In genomic region chr12:14554281-14555008, GRCh38 we compare ENCODE assay signal across 10 cellular contexts. TPM values are rescaled to one million over a fixed set of nuclear protein-coding genes. Genes with fewer than 3 reads are reported as not detected.
DNase-seq lines count a peak whose midpoint lies in the region; ATAC-seq, FAIRE-seq and TF ChIP-seq lines count a peak whose summit lies in the region.
"Had no signal": no experiment of that assay in that cellular context is flagged by ENCODE, and none has a peak within 500 bp of the region (broad histone marks: within the 10 kb centered on the region; RNA-seq: fewer than 3 reads in every experiment).

No MANE protein-coding gene starts in this region.

- no peak overlapping the region for H3K27ac Mint-ChIP-seq in CD4-positive, alpha-beta memory T cell

- H3K36me3 ChIP-seq in skeletal muscle tissue (ENCODE audit: control insufficient read depth in 3 of 3, insufficient read depth in 3 of 3, low read length in 3 of 3): peaks cover 0 to 2% (median 0%) of the 10 kb centered on the region in 3 donors
- H3K36me3 ChIP-seq in CD4-positive, alpha-beta memory T cell (ENCODE audit: insufficient read depth, low read length): no peaks in the 10 kb centered on the region

- H3K36me3 Mint-ChIP-seq in CD4-positive, alpha-beta memory T cell: no peaks in the 10 kb centered on the region

- peaks cover 14 to 16% (median 15%) of the 10 kb centered on the region in 3 donors for H3K4me1 ChIP-seq in skeletal muscle tissue (ENCODE audit: control insufficient read depth in 3 of 3, insufficient read depth in 3 of 3, low read length in 3 of 3)
- no peaks in the 10 kb centered on the region for H3K4me1 ChIP-seq in CD4-positive, alpha-beta memory T cell (ENCODE audit: insufficient read depth, low read length)

- H3K4me3 Mint-ChIP-seq in CD4-positive, alpha-beta memory T cell: no peak overlapping the region

- DNase-seq in HK-2 (ENCODE audit: unreplicated experiment) (peak; percentile 68), RPMI8226 (peak; percentile 39), left cardiac atrium (peak; percentile 89), GM13976 (ENCODE audit: low spot score) (no peak), HTR-8/SVneo (ENCODE audit: insufficient read length, low spot score) (no peak)
- no peak for DNase-seq in CD4-positive, alpha-beta memory T cell

- POLR2A ChIA-PET in CD4-positive, alpha-beta memory T cell (lab: Charles Lee; ENCODE audit: partially characterized antibody): no interaction called here

- no peaks in the 10 kb centered on the region for H3K9me3 ChIP-seq in skeletal muscle tissue (ENCODE audit: control insufficient read depth in 3 of 3, low read length in 3 of 3)
- no peaks in the 10 kb centered on the region for H3K9me3 ChIP-seq in CD4-positive, alpha-beta memory T cell (ENCODE audit: control insufficient read depth in 1 of 2, low read length in 2 of 2)

- no peak for FAIRE-seq in HTR-8/SVneo (lab: Jason Lieb, UNC)
- FAIRE-seq: H54 had no signal

- CTCF ChIA-PET in CD4-positive, alpha-beta memory T cell (lab: Charles Lee; ENCODE audit: partially characterized antibody): no interaction called here

- peak overlapping the region; percentile 48 to 78 (median 71) for H3K9ac ChIP-seq in skeletal muscle tissue (ENCODE audit: low read depth in 1 of 3, low read length in 3 of 3)

- no peaks in the 10 kb centered on the region for H3K9me3 Mint-ChIP-seq in CD4-positive, alpha-beta memory T cell

- intact Hi-C loops in left cardiac atrium (cut with DNase I): loop anchor here in 1 of 2 donors (5.0 kb wide), 1 partner anchor 42 kb away; no protein-coding TSS in a partner anchor
- intact Hi-C loops in CD4-positive, alpha-beta memory T cell (cut with micrococcal nuclease): no loop called here

- H3K4me3 ChIP-seq in skeletal muscle tissue (ENCODE audit: low read length in 3 of 3): peak overlapping the region; percentile 44 to 64 (median 49)
- no peak overlapping the region for H3K4me3 ChIP-seq in CD4-positive, alpha-beta memory T cell (ENCODE audit: low read length in 2 of 2)

- in situ Hi-C loops in GM13976 (cut with MboI; ENCODE audit: low sequenced_read_pairs, unreplicated experiment): no loop called here

- no peaks in the 10 kb centered on the region for H3K27me3 ChIP-seq in skeletal muscle tissue (ENCODE audit: control insufficient read depth in 3 of 3, insufficient read depth in 3 of 3, low read length in 3 of 3)
- H3K27me3 ChIP-seq in CD4-positive, alpha-beta memory T cell (ENCODE audit: insufficient read depth, low read length): no peaks in the 10 kb centered on the region

- no peak for TF ChIP-seq CTCF in GM13976 (IDR thresholded peaks at IDR 0.05; ENCODE audit: borderline replicate concordance, control extremely low read depth, extremely low read depth, insufficient read depth, missing control alignments)

- H3K27me3 Mint-ChIP-seq in CD4-positive, alpha-beta memory T cell: no peaks in the 10 kb centered on the region

- H3K4me1 Mint-ChIP-seq in CD4-positive, alpha-beta memory T cell: peaks cover 0 to 5% (median 3%) of the 10 kb centered on the region in 4 donors

- peak overlapping the region; percentile 81 for H3K27ac ChIP-seq in skeletal muscle tissue (ENCODE audit: low read depth, low read length)
- H3K27ac ChIP-seq in CD4-positive, alpha-beta memory T cell (ENCODE audit: low read depth, low read length): no peak overlapping the region

- ATAC-seq in left cardiac atrium (peak; percentile 95 to 96), GM21786 (IDR thresholded peaks at IDR 0.05; ENCODE audit: unreplicated experiment) (no peak)

RNA-seq across cellular contexts. Expression of gene PLBD1, which starts 13.2 kb away (rescaled TPM):
- total RNA-seq in left cardiac atrium (10 to 100 TPM; 22.0 to 30.9 TPM), skeletal muscle tissue (24.0 TPM)
- total RNA-seq in CD4-positive, alpha-beta memory T cell: under 1 TPM; 0.47 to 0.67 TPM
- polyA plus RNA-seq in CD4-positive, alpha-beta memory T cell: 1 to 10 TPM in 1 of 2 donors, under 1 TPM in 1; 0.22 to 1.6 TPM
- polyA plus RNA-seq: neural cell had no signal

Comparison
In these comparisons a context has a peak if more than half of its experiments do, and no peak if none do; other contexts are left out.
1. DNase-seq: peak in HK-2 (single experiment), RPMI8226 (single experiment) and left cardiac atrium (single experiment); none in GM13976 (single experiment), CD4-positive, alpha-beta memory T cell (0 of 5) and HTR-8/SVneo (single experiment).
2. H3K4me3 ChIP-seq: peak in skeletal muscle tissue (3 of 3); none in CD4-positive, alpha-beta memory T cell (0 of 2).
3. RNA of gene PLBD1, which starts 13.2 kb away (total RNA-seq): 22.0 to 30.9 TPM in left cardiac atrium and 24.0 TPM in skeletal muscle tissue (single experiment); 0.47 to 0.67 TPM in CD4-positive, alpha-beta memory T cell; every median in the first group is over 10 times any median in the second.